Comparison of ENCODE assay signal across 17 cellular contexts in the genomic region with DNA sequence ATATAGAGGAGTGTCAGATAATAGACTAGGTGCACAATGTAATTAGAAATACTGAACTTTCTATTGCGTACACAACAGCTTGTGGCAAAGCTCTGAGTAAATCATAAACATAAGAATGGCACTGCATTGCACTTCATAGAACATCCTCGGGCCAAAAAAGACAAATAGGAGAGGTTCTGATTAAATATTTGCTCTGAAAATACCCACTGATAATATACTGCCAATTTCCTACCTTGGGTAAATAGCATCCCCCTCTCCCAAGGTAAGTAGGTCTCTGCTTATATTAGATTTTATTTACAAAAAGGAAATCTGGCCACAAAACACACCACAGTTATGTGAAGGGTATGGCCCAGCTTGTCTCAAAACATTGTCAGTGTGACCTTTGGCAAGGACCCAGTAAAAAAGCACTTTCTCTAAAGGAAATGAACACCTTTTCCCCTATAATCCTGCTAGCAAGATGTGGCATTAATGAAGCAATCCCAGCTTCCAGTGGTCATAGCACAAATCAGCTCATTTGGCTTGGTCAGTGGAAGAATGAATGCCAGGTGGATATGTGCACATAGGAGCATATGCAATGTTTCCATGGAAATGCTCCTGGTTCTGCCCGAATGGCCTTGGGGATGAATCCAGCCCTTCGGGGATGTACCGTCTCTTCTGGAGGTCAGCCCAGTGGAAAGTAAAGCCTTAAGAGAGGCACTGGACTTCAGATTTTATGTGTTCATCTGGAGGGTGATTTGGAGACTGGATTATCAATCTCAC.
"Had no signal": no experiment of that assay in that cellular context is flagged by ENCODE, and none has a peak within 500 bp of the region (broad histone marks: within the 10 kb centered on the region; RNA-seq: fewer than 3 reads in every experiment).

No MANE protein-coding gene starts in this region.

- H3K9me3 ChIP-seq: ascending aorta, breast epithelium, heart right ventricle, thyroid gland had no signal

- H3K4me3 ChIP-seq: ascending aorta, breast epithelium, dorsolateral prefrontal cortex, heart right ventricle, lung, thyroid gland had no signal

- H3K4me1 ChIP-seq: ascending aorta, breast epithelium, heart right ventricle, thyroid gland had no signal

- H3K27me3 ChIP-seq: ascending aorta, breast epithelium, dorsolateral prefrontal cortex, heart right ventricle, thyroid gland had no signal

- DNase-seq: activated CD4-positive, alpha-beta memory T cell treated with anti-CD3 and anti-CD28 coated beads for 36 hours; activated CD4-positive, alpha-beta T cell treated with anti-CD3 and anti-CD28 coated beads for 36 hours; activated CD8-positive, alpha-beta memory T cell treated with anti-CD3 and anti-CD28 coated beads, Interleukin-2, amount 10 ng/mL, durations not matched to agents 7 days and 5 days; activated naive CD4-positive, alpha-beta T cell treated with anti-CD3 and anti-CD28 coated beads for 36 hours; activated naive CD8-positive, alpha-beta T cell treated with anti-CD3 and anti-CD28 coated beads, Interleukin-2, amount 50 U/mL, for 24 hours; activated T-cell treated with anti-CD3 and anti-CD28 coated beads, Interleukin-2, amount 50 U/mL, for 1 hour; endodermal cell; heart right ventricle; left cardiac atrium; midbrain; stimulated activated CD4-positive, alpha-beta T cell treated with anti-CD3 and anti-CD28 coated beads, Interleukin-2, amount 100 ng/mL, for 48 hours; thyroid gland had no signal

- ATAC-seq: activated CD4-positive, alpha-beta T cell treated with anti-CD3 and anti-CD28 coated beads for 36 hours; activated CD8-positive, alpha-beta memory T cell treated with anti-CD3 and anti-CD28 coated beads, Interleukin-2, amount 10 ng/mL, durations not matched to agents 7 days and 5 days; activated naive CD8-positive, alpha-beta T cell treated with anti-CD3 and anti-CD28 coated beads, Interleukin-2, amount 50 U/mL, for 24 hours; heart right ventricle; left cardiac atrium; stimulated activated memory B cell treated with anti-CD40 and anti-IgM and Interleukin-4, amounts not matched to agents 10 μg/mL and 1 μg/mL and 100 μg/mL, for 72 hours had no signal

- H3K27ac ChIP-seq: ascending aorta, breast epithelium, heart right ventricle, thyroid gland had no signal

- H3K36me3 ChIP-seq: ascending aorta, breast epithelium, heart right ventricle, thyroid gland had no signal
